ENCODE assay signal across 34 cellular contexts in the genomic region with DNA sequence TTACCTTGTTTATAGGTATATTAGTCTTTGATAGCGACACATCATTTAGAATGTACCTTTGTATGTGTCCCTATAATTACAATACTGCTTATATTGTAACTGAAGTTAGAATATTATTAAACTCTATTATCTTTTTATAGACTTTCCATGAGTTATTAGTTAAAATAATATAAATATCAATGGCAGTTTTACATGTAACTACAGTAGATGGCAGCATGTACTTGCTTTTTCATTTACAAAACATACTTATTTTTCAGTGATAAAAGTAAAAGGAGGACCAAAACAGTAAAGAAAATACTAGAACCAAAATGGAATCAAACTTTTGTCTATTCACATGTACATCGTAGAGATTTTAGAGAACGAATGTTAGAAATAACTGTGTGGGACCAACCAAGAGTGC.
DNase-seq lines count a peak whose midpoint lies in the region; FAIRE-seq and TF ChIP-seq lines count a peak whose summit lies in the region.
"Had no signal": no experiment of that assay in that cellular context is flagged by ENCODE, and none has a peak within 500 bp of the region (broad histone marks: within the 10 kb centered on the region; RNA-seq: fewer than 3 reads in every experiment).

No MANE protein-coding gene starts in this region.

- H3K36me3 ChIP-seq in osteoblast (ENCODE audit: insufficient read depth, low read length) (no peaks in the 10 kb centered on the region), adrenal gland (replicated peaks in 1 of 2) (no peaks in the 10 kb centered on the region), ascending aorta (no peaks in the 10 kb centered on the region)
- H3K36me3 ChIP-seq: MG63, transverse colon, WERI-Rb-1 had no signal

- H3K27ac Mint-ChIP-seq in chondrocyte (ENCODE audit: unreplicated experiment), result no peak overlapping the region
- H3K27ac Mint-ChIP-seq: activated CD8-positive, alpha-beta T cell treated with anti-CD3 and anti-CD28 coated beads, Interleukin-2, amount 10 ng/mL, durations not matched to agents 7 days and 5 days; activated naive CD4-positive, alpha-beta T cell treated with anti-CD3 and anti-CD28 coated beads, Interleukin-2, amount 10 ng/mL, durations not matched to agents 7 days and 5 days; activated T-helper 17 cell treated with anti-CD3 and anti-CD28 coated beads, Interleukin-2, amount 50 U/mL, for 72 hours; CD14-positive monocyte; naive thymus-derived CD4-positive, alpha-beta T cell; stimulated activated effector memory CD8-positive, alpha-beta T cell treated with anti-CD3 and anti-CD28 coated beads, Interleukin-12 subunit alpha, Interleukin-12 subunit beta, amount 100 ng/mL, for 72 hours had no signal

- H3K27me3 ChIP-seq in osteoblast (ENCODE audit: insufficient read depth, low read length) (no peaks in the 10 kb centered on the region), adrenal gland (no peaks in the 10 kb centered on the region), ascending aorta (no peaks in the 10 kb centered on the region)
- H3K27me3 ChIP-seq: MG63, transverse colon had no signal

- TF ChIP-seq POLR2A in adrenal gland (IDR thresholded peaks at IDR 0.05), result no peak

- peak; percentile 14 for TF ChIP-seq CTCF in D721Med (IDR thresholded peaks at IDR 0.05; ENCODE audit: insufficient read depth, missing control alignments)
- TF ChIP-seq CTCF in LNCAP (IDR thresholded peaks at IDR 0.05), result peak; percentile 29; the same call in 1 of the 2 replicates
- TF ChIP-seq CTCF in chondrocyte (IDR thresholded peaks at IDR 0.05), result peak; percentile 79
- TF ChIP-seq CTCF in osteoblast (IDR thresholded peaks at IDR 0.05; ENCODE audit: extremely low read depth, low read depth, low read length), result peak; percentile 33
- TF ChIP-seq CTCF in adrenal gland (IDR thresholded peaks at IDR 0.05), result no peak
- TF ChIP-seq CTCF in ascending aorta (IDR thresholded peaks at IDR 0.05), result no peak

- no peaks in the 10 kb centered on the region for H3K27me3 Mint-ChIP-seq in chondrocyte (ENCODE audit: low read depth)
- H3K27me3 Mint-ChIP-seq: activated naive CD4-positive, alpha-beta T cell treated with anti-CD3 and anti-CD28 coated beads, Interleukin-2, amount 10 ng/mL, durations not matched to agents 7 days and 5 days; activated T-helper 17 cell treated with anti-CD3 and anti-CD28 coated beads, Interleukin-2, amount 50 U/mL, for 72 hours; naive thymus-derived CD4-positive, alpha-beta T cell had no signal

- FAIRE-seq in D721Med (lab: Jason Lieb, UNC), result no peak
- no peak for FAIRE-seq in GM19239 (lab: Jason Lieb, UNC)
- FAIRE-seq: bronchial epithelial cell, H1, HTR-8/SVneo, K562 had no signal

- 77 to 89% (median 84%) methylated on average over 3 of the region's 3 CpGs for WGBS in adrenal gland, 4 donors

- H4K20me1 ChIP-seq in osteoblast (ENCODE audit: insufficient read depth, low read length), result no peaks in the 10 kb centered on the region

- no peaks in the 10 kb centered on the region for H3K79me2 ChIP-seq in osteoblast (ENCODE audit: insufficient read depth, low read length)

- no peaks in the 10 kb centered on the region for H3K36me3 Mint-ChIP-seq in chondrocyte (ENCODE audit: low read depth)
- H3K36me3 Mint-ChIP-seq: activated naive CD4-positive, alpha-beta T cell treated with anti-CD3 and anti-CD28 coated beads, Interleukin-2, amount 10 ng/mL, durations not matched to agents 7 days and 5 days; CD14-positive monocyte; naive thymus-derived CD4-positive, alpha-beta T cell; stimulated activated effector memory CD8-positive, alpha-beta T cell treated with anti-CD3 and anti-CD28 coated beads, Interleukin-12 subunit alpha, Interleukin-12 subunit beta, amount 100 ng/mL, for 72 hours had no signal

- H3K9me3 ChIP-seq in osteoblast (ENCODE audit: low read depth, low read length), result no peaks in the 10 kb centered on the region
- no peaks in the 10 kb centered on the region for H3K9me3 ChIP-seq in adrenal gland (replicated peaks in 1 of 3)
- H3K9me3 ChIP-seq in ascending aorta, result no peaks in the 10 kb centered on the region
- H3K9me3 ChIP-seq: MG63, transverse colon had no signal

- H3K27ac ChIP-seq in osteoblast (ENCODE audit: low read depth, low read length) (no peak overlapping the region), adrenal gland (no peak overlapping the region), ascending aorta (no peak overlapping the region)
- H3K27ac ChIP-seq: coronary artery, PC-9, transverse colon, WERI-Rb-1 had no signal

- intact Hi-C loops in adrenal gland (cut with DNase I), result no loop called here
- intact Hi-C loops in ascending aorta (cut with DNase I), result no loop called here

- peaks cover 5% of the 10 kb centered on the region for H3K4me1 ChIP-seq in osteoblast (ENCODE audit: insufficient read depth, low read length)
- H3K4me1 ChIP-seq in adrenal gland (replicated peaks in 1 of 2), result no peaks in the 10 kb centered on the region
- no peaks in the 10 kb centered on the region for H3K4me1 ChIP-seq in ascending aorta
- H3K4me1 ChIP-seq: transverse colon had no signal

- peaks cover 9% of the 10 kb centered on the region for H3K4me1 Mint-ChIP-seq in chondrocyte (ENCODE audit: low read depth)
- H3K4me1 Mint-ChIP-seq: activated naive CD4-positive, alpha-beta T cell treated with anti-CD3 and anti-CD28 coated beads, Interleukin-2, amount 10 ng/mL, durations not matched to agents 7 days and 5 days; activated T-helper 17 cell treated with anti-CD3 and anti-CD28 coated beads, Interleukin-2, amount 50 U/mL, for 72 hours; CD14-positive monocyte; naive thymus-derived CD4-positive, alpha-beta T cell; stimulated activated effector memory CD8-positive, alpha-beta T cell treated with anti-CD3 and anti-CD28 coated beads, Interleukin-12 subunit alpha, Interleukin-12 subunit beta, amount 100 ng/mL, for 72 hours had no signal

- no peak overlapping the region for H3K4me2 ChIP-seq in osteoblast (ENCODE audit: insufficient read depth, low read length)
- H3K4me2 ChIP-seq: PC-9 had no signal

- no peak overlapping the region for H2AFZ ChIP-seq in osteoblast (ENCODE audit: low read length)
- H2AFZ ChIP-seq: PC-9 had no signal

- DNase-seq in D721Med (ENCODE audit: insufficient read length, low spot score) (no peak), chondrocyte (ENCODE audit: low spot score) (no peak), osteoblast (ENCODE audit: insufficient read length, low spot score, missing footprints) (peak; percentile 6), adrenal gland (no peak), GM19239 (ENCODE audit: insufficient read length, low spot score) (no peak), ascending aorta (ENCODE audit: low spot score in 2 of 2) (no peak)
- DNase-seq in activated T-cell treated with anti-CD3 and anti-CD28 coated beads, Interleukin-2, amount 50 U/mL, for 1 hour, result no peak
- DNase-seq: activated CD4-positive, alpha-beta T cell treated with anti-CD3 and anti-CD28 coated beads for 4 hours; activated CD8-positive, alpha-beta T cell treated with anti-CD3 and anti-CD28 coated beads, Interleukin-2, amount 10 ng/mL, durations not matched to agents 7 days and 5 days; activated naive CD4-positive, alpha-beta T cell treated with anti-CD3 and anti-CD28 coated beads, Interleukin-2, amount 10 ng/mL, durations not matched to agents 7 days and 5 days; anterior cingulate cortex; DMS79; erythroblast; MG63; naive thymus-derived CD4-positive, alpha-beta T cell; NCI-H1105; NCI-H2029 treated with DMSO at 0.1 percent for 48 hours; NCI-H2227 treated with DMSO at 0.1 percent for 48 hours; NCI-H526; PC-9; SHP77; T-helper 9 cell; transverse colon; WERI-Rb-1 had no signal

- H3K4me3 Mint-ChIP-seq in chondrocyte (ENCODE audit: unreplicated experiment), result no peak overlapping the region
- H3K4me3 Mint-ChIP-seq: activated CD8-positive, alpha-beta T cell treated with anti-CD3 and anti-CD28 coated beads, Interleukin-2, amount 10 ng/mL, durations not matched to agents 7 days and 5 days; activated naive CD4-positive, alpha-beta T cell treated with anti-CD3 and anti-CD28 coated beads, Interleukin-2, amount 10 ng/mL, durations not matched to agents 7 days and 5 days; activated T-helper 17 cell treated with anti-CD3 and anti-CD28 coated beads, Interleukin-2, amount 50 U/mL, for 72 hours; CD14-positive monocyte; naive thymus-derived CD4-positive, alpha-beta T cell; stimulated activated effector memory CD8-positive, alpha-beta T cell treated with anti-CD3 and anti-CD28 coated beads, Interleukin-12 subunit alpha, Interleukin-12 subunit beta, amount 100 ng/mL, for 72 hours had no signal

- H3K9me3 Mint-ChIP-seq in chondrocyte (ENCODE audit: low read depth), result no peaks in the 10 kb centered on the region
- H3K9me3 Mint-ChIP-seq: activated naive CD4-positive, alpha-beta T cell treated with anti-CD3 and anti-CD28 coated beads, Interleukin-2, amount 10 ng/mL, durations not matched to agents 7 days and 5 days had no signal

- H3K4me3 ChIP-seq in osteoblast (ENCODE audit: insufficient read depth, low read length), result no peak overlapping the region
- H3K4me3 ChIP-seq in adrenal gland, result no peak overlapping the region
- no peak overlapping the region for H3K4me3 ChIP-seq in ascending aorta
- H3K4me3 ChIP-seq: coronary artery, K562, lung, MG63, PC-9, transverse colon had no signal

Comparison
In these comparisons a context has a peak if more than half of its experiments do, and no peak if none do; other contexts are left out.
1. CTCF ChIP-seq: peak in D721Med (single experiment), LNCAP (single experiment), chondrocyte (single experiment) and osteoblast (single experiment); none in adrenal gland (0 of 6) and ascending aorta (0 of 3).